Comparison of ENCODE assay signal across 1 cellular context in genomic region chr17:78253946-78254672, GRCh38.
TF ChIP-seq lines count a peak whose summit lies in the region.

No MANE protein-coding gene starts in this region.

TF ChIP-seq in K562, 482 proteins besides CTCF, POLR2A, EP300 and RAD21 (continued from another document and continues in another):
- peak; percentile 94 for TF ChIP-seq ZBTB2 (IDR thresholded peaks at IDR 0.05)
- peak; percentile 84 for TF ChIP-seq GABPB1 (CRISPR knock-in tag; IDR thresholded peaks at IDR 0.05)
- 0 out of 2 replicates have a peak, but pooled peaks have one; percentile 43 for TF ChIP-seq GTF2E2 (tag; IDR thresholded peaks at IDR 0.05)
- TF ChIP-seq ZNF583 (CRISPR knock-in tag; IDR thresholded peaks at IDR 0.05): no peak; the same call in 1 of the 2 replicates
- peak; percentile 36 for TF ChIP-seq KDM5B (IDR thresholded peaks at IDR 0.05; ENCODE audit: insufficient replicate concordance, low read depth, low read length)
- TF ChIP-seq, protein P1, sequence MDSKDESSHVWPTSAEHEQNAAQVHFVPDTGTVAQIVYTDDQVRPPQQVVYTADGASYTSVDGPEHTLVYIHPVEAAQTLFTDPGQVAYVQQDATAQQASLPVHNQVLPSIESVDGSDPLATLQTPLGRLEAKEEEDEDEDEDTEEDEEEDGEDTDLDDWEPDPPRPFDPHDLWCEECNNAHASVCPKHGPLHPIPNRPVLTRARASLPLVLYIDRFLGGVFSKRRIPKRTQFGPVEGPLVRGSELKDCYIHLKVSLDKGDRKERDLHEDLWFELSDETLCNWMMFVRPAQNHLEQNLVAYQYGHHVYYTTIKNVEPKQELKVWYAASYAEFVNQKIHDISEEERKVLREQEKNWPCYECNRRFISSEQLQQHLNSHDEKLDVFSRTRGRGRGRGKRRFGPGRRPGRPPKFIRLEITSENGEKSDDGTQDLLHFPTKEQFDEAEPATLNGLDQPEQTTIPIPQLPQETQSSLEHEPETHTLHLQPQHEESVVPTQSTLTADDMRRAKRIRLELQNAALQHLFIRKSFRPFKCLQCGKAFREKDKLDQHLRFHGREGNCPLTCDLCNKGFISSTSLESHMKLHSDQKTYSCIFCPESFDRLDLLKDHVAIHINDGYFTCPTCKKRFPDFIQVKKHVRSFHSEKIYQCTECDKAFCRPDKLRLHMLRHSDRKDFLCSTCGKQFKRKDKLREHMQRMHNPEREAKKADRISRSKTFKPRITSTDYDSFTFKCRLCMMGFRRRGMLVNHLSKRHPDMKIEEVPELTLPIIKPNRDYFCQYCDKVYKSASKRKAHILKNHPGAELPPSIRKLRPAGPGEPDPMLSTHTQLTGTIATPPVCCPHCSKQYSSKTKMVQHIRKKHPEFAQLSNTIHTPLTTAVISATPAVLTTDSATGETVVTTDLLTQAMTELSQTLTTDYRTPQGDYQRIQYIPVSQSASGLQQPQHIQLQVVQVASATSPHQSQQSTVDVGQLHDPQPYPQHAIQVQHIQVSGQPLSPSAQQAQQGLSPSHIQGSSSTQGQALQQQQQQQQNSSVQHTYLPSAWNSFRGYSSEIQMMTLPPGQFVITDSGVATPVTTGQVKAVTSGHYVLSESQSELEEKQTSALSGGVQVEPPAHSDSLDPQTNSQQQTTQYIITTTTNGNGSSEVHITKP (IDR thresholded peaks at IDR 0.05; ENCODE audit: partially characterized antibody): peak; percentile 7
- no peak for TF ChIP-seq FOXM1 (IDR thresholded peaks at IDR 0.05; ENCODE audit: low read depth)
- peak; percentile 94 for TF ChIP-seq FOXM1 (CRISPR knock-in tag; IDR thresholded peaks at IDR 0.05; ENCODE audit: low read depth)
- TF ChIP-seq ATF1 (CRISPR knock-in tag; IDR thresholded peaks at IDR 0.05): no peak
- peak; percentile 79 for TF ChIP-seq ATF1 (tag; IDR thresholded peaks at IDR 0.05)
- 0 out of 2 replicates have a peak, but pooled peaks have one; percentile 90 for TF ChIP-seq RBM14 (IDR thresholded peaks at IDR 0.05; ENCODE audit: borderline replicate concordance, insufficient read depth, low read depth, low read length)
- TF ChIP-seq NFRKB (IDR thresholded peaks at IDR 0.05; ENCODE audit: low read depth): peak; percentile 50; the same call in 1 of the 2 replicates
- peak; percentile 80 to 95 for TF ChIP-seq MAZ (CRISPR knock-in tag; conservative IDR thresholded peaks at IDR 0.05 in 1 of 2, IDR thresholded peaks at IDR 0.05 in 1 of 2)
- TF ChIP-seq SAFB2 (IDR thresholded peaks at IDR 0.05; ENCODE audit: borderline replicate concordance, low read depth, low read length, severe bottlenecking): no peak
- TF ChIP-seq FOXK1 (CRISPR knock-in tag; IDR thresholded peaks at IDR 0.05; ENCODE audit: borderline replicate concordance): 0 out of 2 replicates have a peak, but pooled peaks have one; percentile 77
- peak; percentile 100 for TF ChIP-seq ZNF143 (CRISPR knock-in tag; IDR thresholded peaks at IDR 0.05)
- peak; percentile 28; the same call in 1 of the 2 replicates for TF ChIP-seq ZNF431 (CRISPR knock-in tag; IDR thresholded peaks at IDR 0.05)
- TF ChIP-seq, protein P2, sequence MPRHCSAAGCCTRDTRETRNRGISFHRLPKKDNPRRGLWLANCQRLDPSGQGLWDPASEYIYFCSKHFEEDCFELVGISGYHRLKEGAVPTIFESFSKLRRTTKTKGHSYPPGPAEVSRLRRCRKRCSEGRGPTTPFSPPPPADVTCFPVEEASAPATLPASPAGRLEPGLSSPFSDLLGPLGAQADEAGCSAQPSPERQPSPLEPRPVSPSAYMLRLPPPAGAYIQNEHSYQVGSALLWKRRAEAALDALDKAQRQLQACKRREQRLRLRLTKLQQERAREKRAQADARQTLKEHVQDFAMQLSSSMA (CRISPR knock-in tag; IDR thresholded peaks at IDR 0.05): peak; percentile 85; the same call in 1 of the 2 replicates
- TF ChIP-seq, protein P3, sequence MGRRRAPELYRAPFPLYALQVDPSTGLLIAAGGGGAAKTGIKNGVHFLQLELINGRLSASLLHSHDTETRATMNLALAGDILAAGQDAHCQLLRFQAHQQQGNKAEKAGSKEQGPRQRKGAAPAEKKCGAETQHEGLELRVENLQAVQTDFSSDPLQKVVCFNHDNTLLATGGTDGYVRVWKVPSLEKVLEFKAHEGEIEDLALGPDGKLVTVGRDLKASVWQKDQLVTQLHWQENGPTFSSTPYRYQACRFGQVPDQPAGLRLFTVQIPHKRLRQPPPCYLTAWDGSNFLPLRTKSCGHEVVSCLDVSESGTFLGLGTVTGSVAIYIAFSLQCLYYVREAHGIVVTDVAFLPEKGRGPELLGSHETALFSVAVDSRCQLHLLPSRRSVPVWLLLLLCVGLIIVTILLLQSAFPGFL (CRISPR knock-in tag; IDR thresholded peaks at IDR 0.05): peak; percentile 60; the same call in 1 of the 2 replicates
- no peak for TF ChIP-seq ZNF23 (CRISPR knock-in tag; IDR thresholded peaks at IDR 0.05)
- TF ChIP-seq KLF13 (tag; IDR thresholded peaks at IDR 0.05; ENCODE audit: borderline replicate concordance, low read depth): 0 out of 2 replicates have a peak, but pooled peaks have one; percentile 52
- TF ChIP-seq HMGN3 (IDR thresholded peaks at IDR 0.05; ENCODE audit: borderline replicate concordance, extremely low read depth, insufficient read length, low read depth, low read length): no peak
- no peak for TF ChIP-seq ILF3 (IDR thresholded peaks at IDR 0.05; ENCODE audit: borderline replicate concordance)
- TF ChIP-seq ZNF212 (CRISPR knock-in tag; IDR thresholded peaks at IDR 0.05): no peak
- TF ChIP-seq FOXP1 (CRISPR knock-in tag; IDR thresholded peaks at IDR 0.05): peak; percentile 65
- peak; percentile 99 for TF ChIP-seq ETS1 (conservative IDR thresholded peaks at IDR 0.05; ENCODE audit: control insufficient read depth, low read depth, low read length)
- TF ChIP-seq KAT7 (CRISPR knock-in tag; IDR thresholded peaks at IDR 0.05; ENCODE audit: borderline replicate concordance): peak; percentile 99
- TF ChIP-seq SIX5 (IDR thresholded peaks at IDR 0.05; ENCODE audit: borderline replicate concordance in 1 of 2, insufficient read depth in 1 of 2, low read depth in 1 of 2, low read length in 2 of 2): peak; percentile 90 to 94
- no peak for TF ChIP-seq HEY1 (CRISPR knock-in tag; IDR thresholded peaks at IDR 0.05; ENCODE audit: borderline replicate concordance)
- TF ChIP-seq CBFB (CRISPR knock-in tag; IDR thresholded peaks at IDR 0.05): peak; percentile 55; the same call in 1 of the 2 replicates
- 0 out of 2 replicates have a peak, but pooled peaks have one; percentile 87 for TF ChIP-seq NR1H2 (CRISPR knock-in tag; IDR thresholded peaks at IDR 0.05)
- no peak for TF ChIP-seq SMAD3 (CRISPR knock-in tag; conservative IDR thresholded peaks at IDR 0.05)
- TF ChIP-seq REST (CRISPR knock-in tag; IDR thresholded peaks at IDR 0.05; ENCODE audit: low read depth): 0 out of 2 replicates have a peak, but pooled peaks have one; percentile 68
- 0 out of 2 replicates have a peak, but pooled peaks have one; percentile 75 for TF ChIP-seq ZBTB17 (CRISPR knock-in tag; IDR thresholded peaks at IDR 0.05)
- 0 out of 2 replicates have a peak, but pooled peaks have one; percentile 25 for TF ChIP-seq TGIF2 (CRISPR knock-in tag; IDR thresholded peaks at IDR 0.05)
- TF ChIP-seq USF1 (CRISPR knock-in tag; IDR thresholded peaks at IDR 0.05): peak; percentile 73
- peak; percentile 75; the same call in 1 of the 2 replicates for TF ChIP-seq PHF8 (IDR thresholded peaks at IDR 0.05; ENCODE audit: borderline replicate concordance, low read length)
- TF ChIP-seq, protein P4, sequence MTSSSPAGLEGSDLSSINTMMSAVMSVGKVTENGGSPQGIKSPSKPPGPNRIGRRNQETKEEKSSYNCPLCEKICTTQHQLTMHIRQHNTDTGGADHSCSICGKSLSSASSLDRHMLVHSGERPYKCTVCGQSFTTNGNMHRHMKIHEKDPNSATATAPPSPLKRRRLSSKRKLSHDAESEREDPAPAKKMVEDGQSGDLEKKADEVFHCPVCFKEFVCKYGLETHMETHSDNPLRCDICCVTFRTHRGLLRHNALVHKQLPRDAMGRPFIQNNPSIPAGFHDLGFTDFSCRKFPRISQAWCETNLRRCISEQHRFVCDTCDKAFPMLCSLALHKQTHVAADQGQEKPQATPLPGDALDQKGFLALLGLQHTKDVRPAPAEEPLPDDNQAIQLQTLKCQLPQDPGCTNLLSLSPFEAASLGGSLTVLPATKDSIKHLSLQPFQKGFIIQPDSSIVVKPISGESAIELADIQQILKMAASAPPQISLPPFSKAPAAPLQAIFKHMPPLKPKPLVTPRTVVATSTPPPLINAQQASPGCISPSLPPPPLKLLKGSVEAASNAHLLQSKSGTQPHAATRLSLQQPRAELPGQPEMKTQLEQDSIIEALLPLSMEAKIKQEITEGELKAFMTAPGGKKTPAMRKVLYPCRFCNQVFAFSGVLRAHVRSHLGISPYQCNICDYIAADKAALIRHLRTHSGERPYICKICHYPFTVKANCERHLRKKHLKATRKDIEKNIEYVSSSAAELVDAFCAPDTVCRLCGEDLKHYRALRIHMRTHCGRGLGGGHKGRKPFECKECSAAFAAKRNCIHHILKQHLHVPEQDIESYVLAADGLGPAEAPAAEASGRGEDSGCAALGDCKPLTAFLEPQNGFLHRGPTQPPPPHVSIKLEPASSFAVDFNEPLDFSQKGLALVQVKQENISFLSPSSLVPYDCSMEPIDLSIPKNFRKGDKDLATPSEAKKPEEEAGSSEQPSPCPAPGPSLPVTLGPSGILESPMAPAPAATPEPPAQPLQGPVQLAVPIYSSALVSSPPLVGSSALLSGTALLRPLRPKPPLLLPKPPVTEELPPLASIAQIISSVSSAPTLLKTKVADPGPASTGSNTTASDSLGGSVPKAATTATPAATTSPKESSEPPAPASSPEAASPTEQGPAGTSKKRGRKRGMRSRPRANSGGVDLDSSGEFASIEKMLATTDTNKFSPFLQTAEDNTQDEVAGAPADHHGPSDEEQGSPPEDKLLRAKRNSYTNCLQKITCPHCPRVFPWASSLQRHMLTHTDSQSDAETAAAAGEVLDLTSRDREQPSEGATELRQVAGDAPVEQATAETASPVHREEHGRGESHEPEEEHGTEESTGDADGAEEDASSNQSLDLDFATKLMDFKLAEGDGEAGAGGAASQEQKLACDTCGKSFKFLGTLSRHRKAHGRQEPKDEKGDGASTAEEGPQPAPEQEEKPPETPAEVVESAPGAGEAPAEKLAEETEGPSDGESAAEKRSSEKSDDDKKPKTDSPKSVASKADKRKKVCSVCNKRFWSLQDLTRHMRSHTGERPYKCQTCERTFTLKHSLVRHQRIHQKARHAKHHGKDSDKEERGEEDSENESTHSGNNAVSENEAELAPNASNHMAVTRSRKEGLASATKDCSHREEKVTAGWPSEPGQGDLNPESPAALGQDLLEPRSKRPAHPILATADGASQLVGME (CRISPR knock-in tag; IDR thresholded peaks at IDR 0.05): peak; percentile 34; the same call in 1 of the 2 replicates
